ENCODE assay signal across 22 cellular contexts in genomic region chr18:55386545-55386944, GRCh38.
A peak's percentile ranks its signal among the peaks of the same experiment; 100 is the strongest.
DNase-seq lines count a peak whose midpoint lies in the region; ATAC-seq and TF ChIP-seq lines count a peak whose summit lies in the region.
"Had no signal": no experiment of that assay in that cellular context is flagged by ENCODE, and none has a peak within 500 bp of the region (broad histone marks: within the 10 kb centered on the region; RNA-seq: fewer than 3 reads in every experiment).

No MANE protein-coding gene starts in this region.

- H3K4me3 ChIP-seq in OCI-LY3 (ENCODE audit: low read length) (no peak overlapping the region), lower lobe of right lung (no peak overlapping the region), smooth muscle cell (no peak overlapping the region), testis (no peak overlapping the region)
- H3K4me3 ChIP-seq: hepatocyte, Peyer's patch, psoas muscle, SJSA1, thoracic aorta had no signal

- peaks cover 74% of the 10 kb centered on the region for H3K36me3 ChIP-seq in OCI-LY3 (replicated peaks; ENCODE audit: low read depth, low read length)
- H3K36me3 ChIP-seq in lower lobe of right lung, result no peaks in the 10 kb centered on the region
- no peaks in the 10 kb centered on the region for H3K36me3 ChIP-seq in smooth muscle cell (ENCODE audit: low read depth)
- no peaks in the 10 kb centered on the region for H3K36me3 ChIP-seq in testis (ENCODE audit: low read depth, missing control alignments)
- H3K36me3 ChIP-seq: neutrophil, Peyer's patch, thoracic aorta had no signal

- no peak for TF ChIP-seq POLR2A in testis (IDR thresholded peaks at IDR 0.05)

- H3K4me1 Mint-ChIP-seq in brain, result peaks cover 44% of the 10 kb centered on the region
- H3K4me1 Mint-ChIP-seq: activated CD4-positive, alpha-beta T cell treated with anti-CD3 and anti-CD28 coated beads, Interleukin-2, amount 10 ng/mL, durations not matched to agents 24 days and 14 days; CD14-positive monocyte had no signal

- H3K27ac Mint-ChIP-seq in brain, result peak overlapping the region in 4 of 5 experiments; percentile 25 to 94 (median 71)
- H3K27ac Mint-ChIP-seq: activated CD4-positive, alpha-beta T cell treated with anti-CD3 and anti-CD28 coated beads, Interleukin-2, amount 10 ng/mL, durations not matched to agents 24 days and 14 days; CD14-positive monocyte had no signal

- TF ChIP-seq CTCF in OCI-LY3 (IDR thresholded peaks at IDR 0.05; ENCODE audit: low read depth, low read length) (no peak), brain (conservative IDR thresholded peaks at IDR 0.05) (no peak), lower lobe of right lung (IDR thresholded peaks at IDR 0.05) (no peak), smooth muscle cell (IDR thresholded peaks at IDR 0.05; ENCODE audit: borderline replicate concordance, insufficient read depth, poor library complexity, severe bottlenecking) (no peak), testis (IDR thresholded peaks at IDR 0.05) (no peak)

- peaks cover 79% of the 10 kb centered on the region for H3K36me3 Mint-ChIP-seq in brain
- H3K36me3 Mint-ChIP-seq: CD14-positive monocyte had no signal

- intact Hi-C loops in lower lobe of right lung (cut with DNase I) (no loop called here), testis (cut with DNase I; ENCODE audit: low total_unique reads) (no loop called here)

- H2AFZ ChIP-seq in OCI-LY3 (ENCODE audit: low read depth, low read length) (no peak overlapping the region), smooth muscle cell (ENCODE audit: low read depth) (no peak overlapping the region)
- H2AFZ ChIP-seq: hepatocyte had no signal

- H3K4me1 ChIP-seq in OCI-LY3 (ENCODE audit: low read length) (peaks cover 79% of the 10 kb centered on the region), lower lobe of right lung (peaks cover 18% of the 10 kb centered on the region), smooth muscle cell (ENCODE audit: low read depth) (peaks cover 3% of the 10 kb centered on the region), testis (peaks cover 10% of the 10 kb centered on the region)
- H3K4me1 ChIP-seq: Peyer's patch, SJSA1 had no signal

- peaks cover 9% of the 10 kb centered on the region; the same call in 1 of the 2 replicates for H3K9me3 ChIP-seq in OCI-LY3 (ENCODE audit: insufficient read depth, low read length)
- no peaks in the 10 kb centered on the region for H3K9me3 ChIP-seq in lower lobe of right lung
- H3K9me3 ChIP-seq in smooth muscle cell (replicated peaks; ENCODE audit: low read depth), result no peaks in the 10 kb centered on the region
- no peaks in the 10 kb centered on the region for H3K9me3 ChIP-seq in testis
- H3K9me3 ChIP-seq: neutrophil, Peyer's patch, psoas muscle, SJSA1, thoracic aorta had no signal

- H3K9me3 Mint-ChIP-seq in brain, result peaks cover 25 to 42% (median 34%) of the 10 kb centered on the region in 5 experiments
- H3K9me3 Mint-ChIP-seq: activated CD4-positive, alpha-beta T cell treated with anti-CD3 and anti-CD28 coated beads, Interleukin-2, amount 10 ng/mL, durations not matched to agents 24 days and 14 days had no signal

- H3K27ac ChIP-seq in OCI-LY3 (ENCODE audit: low read length), result peak overlapping the region; percentile 91
- H3K27ac ChIP-seq in lower lobe of right lung, result peak overlapping the region; percentile 42
- H3K27ac ChIP-seq in smooth muscle cell (ENCODE audit: low read depth), result peak overlapping the region; percentile 45
- peak overlapping the region in 1 of 2 donors; percentile 32 for H3K27ac ChIP-seq in testis
- H3K27ac ChIP-seq: hepatocyte, neutrophil had no signal

- H3K4me3 Mint-ChIP-seq in brain, result no peak overlapping the region
- H3K4me3 Mint-ChIP-seq: activated CD4-positive, alpha-beta T cell treated with anti-CD3 and anti-CD28 coated beads, Interleukin-2, amount 10 ng/mL, durations not matched to agents 24 days and 14 days; CD14-positive monocyte; H9 had no signal

- no peak for ATAC-seq in lower lobe of right lung
- ATAC-seq in GM18519 (IDR thresholded peaks at IDR 0.05; ENCODE audit: low FRiP score, unreplicated experiment), result no peak
- ATAC-seq: left lobe of liver, psoas muscle had no signal

- H3K9ac ChIP-seq in OCI-LY3 (ENCODE audit: low read length), result no peak overlapping the region
- H3K9ac ChIP-seq in smooth muscle cell (ENCODE audit: low read depth), result no peak overlapping the region

- H3K27me3 Mint-ChIP-seq in brain, result peaks cover 3% of the 10 kb centered on the region
- H3K27me3 Mint-ChIP-seq: activated CD4-positive, alpha-beta T cell treated with anti-CD3 and anti-CD28 coated beads, Interleukin-2, amount 10 ng/mL, durations not matched to agents 24 days and 14 days had no signal

- peaks cover 6% of the 10 kb centered on the region for H3F3A ChIP-seq in smooth muscle cell (ENCODE audit: low read depth)

- DNase-seq in lower lobe of right lung (no peak), smooth muscle cell (lab: John Stamatoyannopoulos, UW; ENCODE audit: unreplicated experiment) (no peak), testis (no peak), NCI-H2196 treated with DMSO at 0.1 percent for 48 hours (lab: John Stamatoyannopoulos, UW; ENCODE audit: unreplicated experiment) (no peak)
- DNase-seq: activated CD4-positive, alpha-beta T cell treated with anti-CD3 and anti-CD28 coated beads, Interleukin-2, amount 10 ng/mL, durations not matched to agents 24 days and 14 days; activated naive CD4-positive, alpha-beta T cell treated with anti-CD3 and anti-CD28 coated beads, Interleukin-2, amount 50 U/mL, for 16 hours; aorta; foreskin fibroblast; H9; NCI-H526; Peyer's patch; psoas muscle; stimulated activated CD4-positive, alpha-beta T cell treated with anti-CD3 and anti-CD28 coated beads, Interleukin-1b, Interleukin-23, amount 100 ng/mL, for 48 hours had no signal

- 38% methylated on average over 1 of the region's 1 CpG for WGBS in smooth muscle cell (ENCODE audit: low lambda C conversion rate)
- WGBS in testis, 2 donors, result 54 to 69% methylated on average over 1 of the region's 1 CpG

- peaks cover 100% of the 10 kb centered on the region for H3K79me2 ChIP-seq in OCI-LY3 (ENCODE audit: low read length)
- H3K79me2 ChIP-seq in smooth muscle cell (ENCODE audit: low read depth), result peaks cover 100% of the 10 kb centered on the region

- H3K4me2 ChIP-seq in OCI-LY3 (ENCODE audit: low read length) (peak overlapping the region; percentile 82), smooth muscle cell (no peak overlapping the region)
- H3K4me2 ChIP-seq: hepatocyte had no signal

- H4K20me1 ChIP-seq in OCI-LY3 (ENCODE audit: insufficient read depth, low read length), result peaks cover 95% of the 10 kb centered on the region
- peaks cover 77% of the 10 kb centered on the region for H4K20me1 ChIP-seq in smooth muscle cell (ENCODE audit: low read depth)

- no peaks in the 10 kb centered on the region for H3K27me3 ChIP-seq in OCI-LY3 (ENCODE audit: low read depth, low read length)
- H3K27me3 ChIP-seq in lower lobe of right lung (ENCODE audit: low read depth), result no peaks in the 10 kb centered on the region
- no peaks in the 10 kb centered on the region for H3K27me3 ChIP-seq in smooth muscle cell (ENCODE audit: low read depth)
- no peaks in the 10 kb centered on the region for H3K27me3 ChIP-seq in testis
- H3K27me3 ChIP-seq: hepatocyte, neutrophil, Peyer's patch, SJSA1 had no signal
